ENCODE assay signal across 8 cellular contexts in the genomic region with DNA sequence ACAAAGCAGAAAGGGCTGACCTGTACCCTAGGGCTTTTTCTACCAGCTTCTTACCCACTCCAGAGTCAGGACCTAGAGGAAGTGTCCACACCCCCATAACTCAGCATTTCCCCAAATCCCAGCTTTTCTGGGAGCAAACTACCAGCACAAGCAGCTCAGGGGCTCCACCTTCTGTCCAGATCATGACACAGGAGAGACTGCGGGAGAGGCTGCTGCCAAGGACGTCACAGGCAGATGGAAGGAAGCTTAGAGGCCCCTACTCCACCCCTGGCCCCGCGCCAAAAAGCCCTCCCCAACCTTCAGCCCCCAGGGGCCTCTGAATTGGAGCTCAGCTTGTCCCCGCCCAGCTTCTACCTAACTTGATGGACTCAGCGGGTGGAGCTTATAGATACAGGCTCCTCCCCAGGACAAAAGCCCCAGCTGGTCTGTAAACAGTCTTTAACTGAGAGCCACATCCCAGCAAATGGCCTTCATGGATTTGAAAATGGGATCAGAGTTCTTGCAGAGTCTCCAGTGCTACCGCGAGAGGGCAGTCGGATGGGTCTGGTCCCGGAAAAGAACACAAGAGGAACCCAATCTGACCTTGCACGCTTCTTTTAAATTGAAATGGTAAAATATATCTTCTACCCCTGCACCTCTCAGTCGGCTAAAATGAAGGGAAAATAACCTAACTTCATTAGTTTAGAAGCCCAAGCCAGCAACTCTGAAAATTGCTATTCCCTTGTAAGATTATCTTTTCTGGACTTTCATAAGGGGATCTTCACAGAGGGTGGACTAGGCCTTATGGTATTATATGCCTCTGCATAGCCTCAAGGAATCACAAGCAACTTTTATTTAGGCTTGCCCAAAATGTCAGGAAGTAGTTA. TPM values are rescaled to one million over a fixed set of nuclear protein-coding genes. Genes with fewer than 3 reads are reported as not detected.
DNase-seq lines count a peak whose midpoint lies in the region; ATAC-seq and TF ChIP-seq lines count a peak whose summit lies in the region.

No MANE protein-coding gene starts in this region.

- TF ChIP-seq CTCF in parathyroid adenoma (IDR thresholded peaks at IDR 0.05) (peak; percentile 77), type B pancreatic cell (conservative IDR thresholded peaks at IDR 0.05) (peak; percentile 71)

- intact Hi-C loops in Right ventricle myocardium superior (cut with DNase I): loop anchor here (10.0 kb wide), 1 partner anchor 122 kb away; no protein-coding TSS in a partner anchor

- DNase-seq in NCI-H1048 (lab: John Stamatoyannopoulos, UW): peak; percentile 98
- DNase-seq in SKM-1 treated with dmso at 0.1 percent for 144 hours (lab: John Stamatoyannopoulos, UW; ENCODE audit: unreplicated experiment): peak; percentile 68
- peak; percentile 77 for DNase-seq in activated naive CD8-positive, alpha-beta T cell treated with anti-CD3 and anti-CD28 coated beads, Interleukin-2, amount 50 U/mL, for 16 hours (ENCODE audit: low read depth, low spot score)
- DNase-seq in Right ventricle myocardium superior: peak; percentile 98
- DNase-seq in type B pancreatic cell (ENCODE audit: extremely low spot score, unreplicated experiment): peak; percentile 99

- no peak overlapping the region for H3K9ac ChIP-seq in parathyroid adenoma

- peaks cover 48% of the 10 kb centered on the region for H3K4me1 Mint-ChIP-seq in type B pancreatic cell (ENCODE audit: unreplicated experiment)

- ATAC-seq in HG02588 (IDR thresholded peaks at IDR 0.05; ENCODE audit: unreplicated experiment) (peak; percentile 56), Right ventricle myocardium superior (ENCODE audit: poor library complexity) (peak; percentile 81)

- H3K27ac Mint-ChIP-seq in type B pancreatic cell: peak overlapping the region; percentile 100

- peak overlapping the region; percentile 99 for H3K4me3 Mint-ChIP-seq in type B pancreatic cell

- H3K9me3 Mint-ChIP-seq in type B pancreatic cell: no peaks in the 10 kb centered on the region

- peaks cover 9% of the 10 kb centered on the region for H3K36me3 ChIP-seq in parathyroid adenoma (ENCODE audit: control insufficient read depth, insufficient read depth, low read length)

- peak overlapping the region; percentile 82 for H2AFZ ChIP-seq in parathyroid adenoma

- peaks cover 10% of the 10 kb centered on the region for H3K79me2 ChIP-seq in parathyroid adenoma

- H3K27me3 ChIP-seq in parathyroid adenoma (ENCODE audit: control insufficient read depth, insufficient read depth, low read length): no peaks in the 10 kb centered on the region

- peak overlapping the region; percentile 76 for H3K4me2 ChIP-seq in parathyroid adenoma (ENCODE audit: low read length)

- H3K36me3 Mint-ChIP-seq in type B pancreatic cell: peaks cover 23% of the 10 kb centered on the region

- H3K9me3 ChIP-seq in parathyroid adenoma (ENCODE audit: control insufficient read depth, low read length): no peaks in the 10 kb centered on the region

- H3K27ac ChIP-seq in parathyroid adenoma: peak overlapping the region; percentile 93

- H3K4me1 ChIP-seq in parathyroid adenoma: peaks cover 34% of the 10 kb centered on the region

- peak; percentile 11 for TF ChIP-seq POLR2A in GM10847 (IDR thresholded peaks at IDR 0.05; ENCODE audit: extremely low read depth, insufficient read length)

- H3K4me3 ChIP-seq in parathyroid adenoma (ENCODE audit: low read depth, low read length): peak overlapping the region; percentile 66

- H3K27me3 Mint-ChIP-seq in type B pancreatic cell: no peaks in the 10 kb centered on the region

RNA-seq across cellular contexts. Expression of a gene that starts 6.8 kb away (rescaled TPM):
- total RNA-seq in Right ventricle myocardium superior (28.5 TPM), type B pancreatic cell (ENCODE audit: low replicate concordance) (108 and 112 TPM in 2 replicates)

RNA-seq across cellular contexts. Expression of a gene that starts 8.9 kb away (rescaled TPM):
- total RNA-seq in Right ventricle myocardium superior (3,077 TPM), type B pancreatic cell (ENCODE audit: low replicate concordance) (692 and 828 TPM in 2 replicates)

RNA-seq across cellular contexts. Expression of a gene that starts 51.2 kb away (rescaled TPM):
- total RNA-seq in Right ventricle myocardium superior (132 TPM), type B pancreatic cell (ENCODE audit: low replicate concordance) (219 and 222 TPM in 2 replicates)

Comparison
In these comparisons a context has a peak if more than half of its experiments do, and no peak if none do; other contexts are left out.
1. Peak in every context shown above with its lines: DNase-seq, ATAC-seq, H3K4me3 ChIP-seq and H3K27ac ChIP-seq.